18 cellular contexts compared by ENCODE assay signal in the genomic region with DNA sequence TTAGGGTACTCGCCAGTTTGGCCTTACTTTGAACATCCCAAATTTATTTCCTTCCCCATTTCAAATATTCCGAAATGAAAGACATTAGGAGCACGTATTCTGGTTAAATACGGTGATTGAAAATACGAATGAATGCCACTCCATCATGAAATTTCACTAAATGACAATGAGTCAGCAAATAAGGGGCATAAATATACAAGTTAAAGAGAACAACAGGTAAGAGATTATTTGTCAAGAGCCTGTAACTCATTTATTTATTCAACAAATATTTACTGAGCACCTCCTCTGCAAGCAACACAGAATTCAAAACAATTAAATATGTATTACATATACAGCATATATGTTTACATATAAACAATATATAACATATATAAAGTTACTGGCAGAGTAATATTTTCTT. TPM values are rescaled to one million over a fixed set of nuclear protein-coding genes. Genes with fewer than 3 reads are reported as not detected.
DNase-seq lines count a peak whose midpoint lies in the region; ATAC-seq and TF ChIP-seq lines count a peak whose summit lies in the region.
"Had no signal": no experiment of that assay in that cellular context is flagged by ENCODE, and none has a peak within 500 bp of the region (broad histone marks: within the 10 kb centered on the region; RNA-seq: fewer than 3 reads in every experiment).

No MANE protein-coding gene starts in this region.

- TF ChIP-seq CTCF in IMR-90 (conservative IDR thresholded peaks at IDR 0.05; ENCODE audit: low read depth, low read length) (no peak), MM.1S (IDR thresholded peaks at IDR 0.05; ENCODE audit: low read length) (no peak), neural progenitor cell (IDR thresholded peaks at IDR 0.05) (no peak)

- no peak overlapping the region for H3K4me3 Mint-ChIP-seq in neural progenitor cell
- H3K4me3 Mint-ChIP-seq: IgD-negative memory B cell had no signal

- H3K18ac ChIP-seq in IMR-90 (ENCODE audit: low read depth, low read length), result no peak overlapping the region

- H3K9me3 ChIP-seq in IMR-90 (ENCODE audit: control insufficient read depth, insufficient read depth, low read length), result no peaks in the 10 kb centered on the region
- H3K9me3 ChIP-seq in MM.1S (replicated peaks; ENCODE audit: insufficient read depth, low read length), result no peaks in the 10 kb centered on the region
- no peaks in the 10 kb centered on the region for H3K9me3 ChIP-seq in neural progenitor cell (ENCODE audit: low read depth)
- H3K9me3 ChIP-seq in SJCRH30 (replicated peaks), result no peaks in the 10 kb centered on the region
- H3K9me3 ChIP-seq: BLaER1 had no signal

- H2BK20ac ChIP-seq in IMR-90 (ENCODE audit: low read depth, low read length), result no peak overlapping the region

- H3K27me3 Mint-ChIP-seq in neural progenitor cell (ENCODE audit: insufficient read depth, low read depth), result peaks cover 4% of the 10 kb centered on the region
- H3K27me3 Mint-ChIP-seq: CD4-positive, CD25-positive, alpha-beta regulatory T cell had no signal

- no peak overlapping the region for H2BK5ac ChIP-seq in IMR-90 (ENCODE audit: low read depth, low read length, poor library complexity, severe bottlenecking)

- H3K36me3 Mint-ChIP-seq in neural progenitor cell, result no peaks in the 10 kb centered on the region

- H3K79me1 ChIP-seq in IMR-90 (ENCODE audit: low read depth in 1 of 2, low read length in 2 of 2), result no peaks in the 10 kb centered on the region

- peaks cover 36% of the 10 kb centered on the region for H3F3A ChIP-seq in MM.1S (ENCODE audit: insufficient read depth, low read length)
- no peaks in the 10 kb centered on the region for H3F3A ChIP-seq in neural progenitor cell (ENCODE audit: low read depth)

- no CpG with 5 or more reads among the region's 5 CpGs for WGBS in IMR-90 (ENCODE audit: extremely low coverage in 2 of 2, insufficient read length in 1 of 2), 2 experiments

- intact Hi-C loops in IMR-90 (cut with micrococcal nuclease), result no loop called here

- H3K4me3 ChIP-seq in IMR-90 (ENCODE audit: insufficient read depth, low read depth, low read length), result no peak overlapping the region
- no peak overlapping the region for H3K4me3 ChIP-seq in MM.1S (ENCODE audit: low read length)
- no peak overlapping the region for H3K4me3 ChIP-seq in neural progenitor cell
- no peak overlapping the region for H3K4me3 ChIP-seq in SJCRH30
- H3K4me3 ChIP-seq: BLaER1, GM12878 had no signal

- H4K91ac ChIP-seq in IMR-90 (ENCODE audit: insufficient read depth, low read depth, low read length), result no peak overlapping the region

- H3K9ac ChIP-seq in IMR-90 (ENCODE audit: low read depth, low read length) (no peak overlapping the region), MM.1S (ENCODE audit: low read length) (0 out of 2 replicates have a peak overlapping the region, but pooled peaks have one; percentile 23), neural progenitor cell (no peak overlapping the region)
- H3K9ac ChIP-seq: BLaER1 had no signal

- no peaks in the 10 kb centered on the region for H3K27me3 ChIP-seq in IMR-90 (ENCODE audit: control insufficient read depth, insufficient read depth, low read length)
- H3K27me3 ChIP-seq in MM.1S (replicated peaks; ENCODE audit: insufficient read depth, low read length), result no peaks in the 10 kb centered on the region
- H3K27me3 ChIP-seq in neural progenitor cell, result no peaks in the 10 kb centered on the region
- H3K27me3 ChIP-seq in SJCRH30, result no peaks in the 10 kb centered on the region
- H3K27me3 ChIP-seq: BLaER1 had no signal

- H3K4me1 Mint-ChIP-seq in neural progenitor cell, result no peaks in the 10 kb centered on the region

- POLR2A ChIA-PET in IMR-90 (lab: Charles Lee; ENCODE audit: unreplicated experiment), result no interaction called here

- H3K36me3 ChIP-seq in IMR-90 (ENCODE audit: control insufficient read depth, insufficient read depth, low read length) (no peaks in the 10 kb centered on the region), MM.1S (replicated peaks; ENCODE audit: insufficient read depth, low read length) (no peaks in the 10 kb centered on the region), neural progenitor cell (no peaks in the 10 kb centered on the region), SJCRH30 (no peaks in the 10 kb centered on the region)
- H3K36me3 ChIP-seq: BLaER1 had no signal

- no peak overlapping the region for H2BK15ac ChIP-seq in IMR-90 (ENCODE audit: low read depth, low read length)

- H3K9me2 ChIP-seq in MM.1S (replicated peaks; ENCODE audit: insufficient read depth, low read length), result no peaks in the 10 kb centered on the region

- H4K8ac ChIP-seq in IMR-90 (ENCODE audit: low read depth in 2 of 2, low read length in 2 of 2), result no peak overlapping the region

- H4K5ac ChIP-seq in IMR-90 (ENCODE audit: low read depth, low read length), result no peak overlapping the region

- no peaks in the 10 kb centered on the region for H4K20me1 ChIP-seq in IMR-90 (ENCODE audit: insufficient read depth, low read length)
- no peaks in the 10 kb centered on the region for H4K20me1 ChIP-seq in MM.1S (ENCODE audit: insufficient read depth, low read length)
- no peaks in the 10 kb centered on the region for H4K20me1 ChIP-seq in neural progenitor cell (ENCODE audit: low read depth)

- peaks cover 3% of the 10 kb centered on the region; the same call in 1 of the 2 replicates for H3K9me1 ChIP-seq in IMR-90 (ENCODE audit: insufficient read depth, low read length)

- TF ChIP-seq POLR2A in IMR-90 (IDR thresholded peaks at IDR 0.05; ENCODE audit: low read depth, low read length), result no peak

- no peak for TF ChIP-seq RAD21 in IMR-90 (IDR thresholded peaks at IDR 0.05; ENCODE audit: low read length)

- CTCF ChIA-PET in IMR-90 (lab: Yijun Ruan, JAX), result interaction anchor here (0.6 kb wide), 1 partner anchor 171 kb away, joined by 5 read pairs; a partner anchor contains a TSS

- dilution Hi-C loops in IMR-90 (cut with HindIII; ENCODE audit: low sequenced_read_pairs, unreplicated experiment), result no loop called here

- no peak for ATAC-seq in IMR-90 (ENCODE audit: low read depth)
- ATAC-seq: HCT116 had no signal

- no peak overlapping the region for H2AK9ac ChIP-seq in IMR-90 (replicated peaks; ENCODE audit: low read depth, low read length, poor library complexity)

- no peak overlapping the region for H2BK120ac ChIP-seq in IMR-90 (ENCODE audit: low read depth, low read length)

- no peak overlapping the region for H3K56ac ChIP-seq in IMR-90 (ENCODE audit: extremely low read depth, insufficient read depth, low read length)

- no peak overlapping the region for H3K14ac ChIP-seq in IMR-90 (replicated peaks; ENCODE audit: low read depth, low read length)

- BruUV-seq in IMR-90 (replicated peaks; lab: Mats Ljungman, UMichigan), result no TSS peak

- DNase-seq in DMS53 (lab: John Stamatoyannopoulos, UW), result peak; percentile 7
- DNase-seq in DMS53 treated with DMSO at 0.1 percent for 48 hours (lab: John Stamatoyannopoulos, UW; ENCODE audit: unreplicated experiment), result no peak
- DNase-seq in IMR-90, result no peak
- no peak for DNase-seq in MM.1S
- no peak for DNase-seq in neural progenitor cell (ENCODE audit: low spot score)
- DNase-seq in NCI-H446 treated with DMSO at 0.1 percent for 48 hours (lab: John Stamatoyannopoulos, UW), result no peak
- DNase-seq in HUDEP-2 (lab: John Stamatoyannopoulos, UW; ENCODE audit: unreplicated experiment in 76 of 76), result no peak
- DNase-seq in SJCRH30, result no peak
- DNase-seq: AML-193; CD4-positive, CD25-positive, alpha-beta regulatory T cell; DMS79 had no signal

- H3K4me2 ChIP-seq in IMR-90 (ENCODE audit: low read depth, low read length) (no peak overlapping the region), MM.1S (ENCODE audit: low read depth, low read length) (peak overlapping the region; percentile 40; the same call in 1 of the 2 replicates), neural progenitor cell (no peak overlapping the region)
- H3K4me2 ChIP-seq: BLaER1 had no signal

- H3K27ac ChIP-seq in IMR-90 (ENCODE audit: insufficient read depth, low read length) (no peak overlapping the region), MM.1S (ENCODE audit: low read length) (peak overlapping the region; percentile 89; the same call in 1 of the 2 replicates), neural progenitor cell (no peak overlapping the region), SJCRH30 (no peak overlapping the region)
- H3K27ac ChIP-seq: 22Rv1, BLaER1, HL-60 had no signal

- in situ Hi-C loops in IMR-90 (cut with MboI; ENCODE audit: low sequenced_read_pairs), result no loop called here

- H3K4me1 ChIP-seq in IMR-90 (ENCODE audit: control insufficient read depth, insufficient read depth, low read length) (no peaks in the 10 kb centered on the region), MM.1S (ENCODE audit: low read length) (peaks cover 52% of the 10 kb centered on the region), neural progenitor cell (peaks cover 12% of the 10 kb centered on the region), SJCRH30 (no peaks in the 10 kb centered on the region)
- H3K4me1 ChIP-seq: BLaER1 had no signal

- H3K27ac Mint-ChIP-seq in neural progenitor cell, result no peak overlapping the region
- H3K27ac Mint-ChIP-seq: CD4-positive, CD25-positive, alpha-beta regulatory T cell; IgD-negative memory B cell had no signal

- H2AFZ ChIP-seq in IMR-90 (replicated peaks; ENCODE audit: low read length, poor library complexity) (no peak overlapping the region), MM.1S (ENCODE audit: low read length) (no peak overlapping the region), neural progenitor cell (replicated peaks) (peak overlapping the region; percentile 58)

- H3K79me2 ChIP-seq in MM.1S (ENCODE audit: low read length) (no peaks in the 10 kb centered on the region), neural progenitor cell (ENCODE audit: low read depth) (no peaks in the 10 kb centered on the region)

- H3K23ac ChIP-seq in IMR-90 (ENCODE audit: low read depth, low read length), result no peak overlapping the region

- no peaks in the 10 kb centered on the region for H3K9me3 Mint-ChIP-seq in neural progenitor cell
- H3K9me3 Mint-ChIP-seq: IgD-negative memory B cell had no signal

- H3K4ac ChIP-seq in IMR-90 (ENCODE audit: low read depth, low read length), result no peak overlapping the region

- H2AK5ac ChIP-seq in IMR-90 (ENCODE audit: low read depth, low read length), result no peak overlapping the region

TF ChIP-seq in IMR-90, 13 proteins besides CTCF, POLR2A, EP300 and RAD21 (continues in another document):
- TF ChIP-seq MAFK (IDR thresholded peaks at IDR 0.05; ENCODE audit: low read depth, low read length) (peak; percentile 47), FOS (IDR thresholded peaks at IDR 0.05; ENCODE audit: low read depth, low read length) (no peak), RCOR1 (IDR thresholded peaks at IDR 0.05; ENCODE audit: insufficient replicate concordance, low read length) (no peak), CHD1 (IDR thresholded peaks at IDR 0.05; ENCODE audit: low read depth, low read length) (no peak), SMC3 (IDR thresholded peaks at IDR 0.05; ENCODE audit: low read depth, low read length) (no peak)

RNA-seq across cellular contexts. Expression of a gene that starts 44.8 kb away (rescaled TPM):
- total RNA-seq in IMR-90 (2012; rRNA removed) (0.83 and 0.90 TPM in 2 replicates), neural progenitor cell (ENCODE audit: low replicate concordance) (3.0 and 3.3 TPM in 2 replicates)
- polyA plus RNA-seq in IMR-90 (2012; rRNA removed), result 0.22 and 0.44 TPM in 2 replicates
- 0.07 and 0.23 TPM in 2 replicates for polyA plus RNA-seq in IMR-90 (2012; cell fraction: cytosol; rRNA removed)
- polyA plus RNA-seq in IMR-90 (2012; cell fraction: nucleus; rRNA removed; ENCODE audit: low replicate concordance), result 0.11 and 0.55 TPM in 2 replicates
- total RNA-seq in SJCRH30 (2014; rRNA removed; shearing (Covaris generic)), result 5.3 and 6.4 TPM in 2 replicates
- total RNA-seq: G401 had no signal
- polyA plus RNA-seq: IgD-negative memory B cell had no signal
